ENCODE assay signal across 12 cellular contexts in the genomic region with DNA sequence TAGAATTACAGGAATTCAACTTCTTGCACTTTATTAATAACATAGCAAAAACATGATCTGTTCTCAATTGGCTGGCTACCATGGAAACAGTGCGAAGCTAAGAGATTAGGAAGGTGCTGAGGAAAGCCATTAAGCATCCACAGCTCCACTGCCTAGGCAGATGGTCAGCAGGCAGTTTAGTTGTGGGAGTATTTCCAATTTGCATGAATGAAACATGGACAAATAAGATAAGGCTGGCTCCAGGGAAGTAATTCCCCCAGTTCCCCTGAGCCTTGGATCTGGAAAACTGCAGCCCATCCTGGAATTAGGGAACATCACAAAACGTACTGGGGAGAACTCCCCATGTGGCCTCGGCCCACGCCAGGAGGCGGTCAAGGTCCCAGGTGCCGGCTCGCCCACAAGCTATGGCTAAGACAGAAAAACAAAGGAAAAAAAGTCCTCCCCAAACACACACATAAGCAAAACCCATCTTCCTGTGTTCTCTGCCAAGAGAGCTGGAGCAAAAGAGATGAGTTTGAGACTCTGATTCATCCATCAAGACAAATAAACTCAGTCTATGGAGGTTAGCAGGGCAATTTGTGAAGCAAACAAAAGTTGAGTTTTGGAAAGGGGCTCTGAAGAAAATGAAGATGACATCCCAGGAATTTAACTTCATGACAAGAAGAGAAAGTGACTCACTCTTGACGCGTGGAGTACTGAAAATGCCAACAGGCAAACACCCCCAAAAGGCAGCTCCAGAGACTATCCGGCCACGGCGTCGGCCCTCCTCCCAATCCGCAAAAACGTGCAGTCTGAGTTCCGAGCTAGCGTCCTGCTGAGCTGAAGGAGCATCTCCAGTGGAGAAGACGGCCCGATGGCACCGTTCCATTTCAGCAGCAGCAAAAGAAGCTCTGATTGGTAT. TPM values are rescaled to one million over a fixed set of nuclear protein-coding genes. Genes with fewer than 3 reads are reported as not detected.
DNase-seq lines count a peak whose midpoint lies in the region; ATAC-seq and TF ChIP-seq lines count a peak whose summit lies in the region.
"Had no signal": no experiment of that assay in that cellular context is flagged by ENCODE, and none has a peak within 500 bp of the region (broad histone marks: within the 10 kb centered on the region; RNA-seq: fewer than 3 reads in every experiment).

No MANE protein-coding gene starts in this region.

- ATAC-seq in SK-N-SH treated with all-trans-retinoic acid at 6 μM for 48 hours: peak; percentile 80

- in situ Hi-C loops in G401 (cut with HindIII; ENCODE audit: low sequenced_read_pairs): no loop called here

- DNase-seq in AG20443 (ENCODE audit: low spot score) (peak; percentile 84), glomerular visceral epithelial cell (ENCODE audit: extremely low spot score) (peak; percentile 60), pulmonary artery endothelial cell (ENCODE audit: low read depth, low spot score) (peak; percentile 50), H7 (no peak), DMS79 (lab: John Stamatoyannopoulos, UW) (no peak), G401 (ENCODE audit: low spot score) (no peak), cortex of kidney (lab: John Stamatoyannopoulos, UW) (no peak)
- DNase-seq: activated T-cell treated with anti-CD3 and anti-CD28 coated beads for 4 hours, DMS53, glutamatergic neuron had no signal

- H3K36me3 ChIP-seq in H7 (replicated peaks; ENCODE audit: control insufficient read depth, insufficient read depth, low read length): no peaks in the 10 kb centered on the region

- no peak overlapping the region for H3K4me3 ChIP-seq in H7 (ENCODE audit: insufficient read depth, low read depth, low read length)

- no peaks in the 10 kb centered on the region for H3K27me3 ChIP-seq in H7 (ENCODE audit: control insufficient read depth, insufficient read depth, low read length)

TF ChIP-seq in SK-N-SH treated with all-trans-retinoic acid at 6 μM for 48 hours, 23 proteins besides CTCF, POLR2A, EP300 and RAD21:
- TF ChIP-seq, protein P1, sequence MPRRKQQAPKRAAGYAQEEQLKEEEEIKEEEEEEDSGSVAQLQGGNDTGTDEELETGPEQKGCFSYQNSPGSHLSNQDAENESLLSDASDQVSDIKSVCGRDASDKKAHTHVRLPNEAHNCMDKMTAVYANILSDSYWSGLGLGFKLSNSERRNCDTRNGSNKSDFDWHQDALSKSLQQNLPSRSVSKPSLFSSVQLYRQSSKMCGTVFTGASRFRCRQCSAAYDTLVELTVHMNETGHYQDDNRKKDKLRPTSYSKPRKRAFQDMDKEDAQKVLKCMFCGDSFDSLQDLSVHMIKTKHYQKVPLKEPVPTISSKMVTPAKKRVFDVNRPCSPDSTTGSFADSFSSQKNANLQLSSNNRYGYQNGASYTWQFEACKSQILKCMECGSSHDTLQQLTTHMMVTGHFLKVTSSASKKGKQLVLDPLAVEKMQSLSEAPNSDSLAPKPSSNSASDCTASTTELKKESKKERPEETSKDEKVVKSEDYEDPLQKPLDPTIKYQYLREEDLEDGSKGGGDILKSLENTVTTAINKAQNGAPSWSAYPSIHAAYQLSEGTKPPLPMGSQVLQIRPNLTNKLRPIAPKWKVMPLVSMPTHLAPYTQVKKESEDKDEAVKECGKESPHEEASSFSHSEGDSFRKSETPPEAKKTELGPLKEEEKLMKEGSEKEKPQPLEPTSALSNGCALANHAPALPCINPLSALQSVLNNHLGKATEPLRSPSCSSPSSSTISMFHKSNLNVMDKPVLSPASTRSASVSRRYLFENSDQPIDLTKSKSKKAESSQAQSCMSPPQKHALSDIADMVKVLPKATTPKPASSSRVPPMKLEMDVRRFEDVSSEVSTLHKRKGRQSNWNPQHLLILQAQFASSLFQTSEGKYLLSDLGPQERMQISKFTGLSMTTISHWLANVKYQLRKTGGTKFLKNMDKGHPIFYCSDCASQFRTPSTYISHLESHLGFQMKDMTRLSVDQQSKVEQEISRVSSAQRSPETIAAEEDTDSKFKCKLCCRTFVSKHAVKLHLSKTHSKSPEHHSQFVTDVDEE (CRISPR knock-in tag; IDR thresholded peaks at IDR 0.05): peak; percentile 30; the same call in 1 of the 2 replicates
- TF ChIP-seq ISL1 (CRISPR knock-in tag; IDR thresholded peaks at IDR 0.05) (0 out of 2 replicates have a peak, but pooled peaks have one; percentile 42), TCF4 (CRISPR knock-in tag; IDR thresholded peaks at IDR 0.05; ENCODE audit: borderline replicate concordance) (peak; percentile 36; the same call in 1 of the 2 replicates), ZNF70 (CRISPR knock-in tag; IDR thresholded peaks at IDR 0.05) (no peak)

RNA-seq across cellular contexts. Expression of gene IGFBP7, which starts 45.1 kb away (rescaled TPM):
- 322 and 445 TPM in 2 replicates for total RNA-seq in pulmonary artery endothelial cell
- total RNA-seq in H7 (2014; rRNA removed; shearing (Covaris generic)): 4.4 and 6.7 TPM in 2 replicates
- 11.1 and 18.2 TPM in 2 replicates for total RNA-seq in G401 (2014; rRNA removed; shearing (Covaris generic))
- total RNA-seq: OCI-LY7 had no signal

Comparison
In these comparisons a context has a peak if more than half of its experiments do, and no peak if none do; other contexts are left out.
1. DNase-seq: peak in AG20443 (single experiment), glomerular visceral epithelial cell (single experiment) and pulmonary artery endothelial cell (single experiment); none in H7 (single experiment), DMS79 (single experiment), G401 (single experiment) and cortex of kidney (single experiment).
2. RNA of gene IGFBP7, which starts 45.1 kb away (total RNA-seq): 322 to 445 TPM in pulmonary artery endothelial cell; 11.1 to 18.2 TPM in G401 and 4.4 to 6.7 TPM in H7; every median in the first group is over 10 times any median in the second.